ENCODE assay signal across 8 cellular contexts in the genomic region with DNA sequence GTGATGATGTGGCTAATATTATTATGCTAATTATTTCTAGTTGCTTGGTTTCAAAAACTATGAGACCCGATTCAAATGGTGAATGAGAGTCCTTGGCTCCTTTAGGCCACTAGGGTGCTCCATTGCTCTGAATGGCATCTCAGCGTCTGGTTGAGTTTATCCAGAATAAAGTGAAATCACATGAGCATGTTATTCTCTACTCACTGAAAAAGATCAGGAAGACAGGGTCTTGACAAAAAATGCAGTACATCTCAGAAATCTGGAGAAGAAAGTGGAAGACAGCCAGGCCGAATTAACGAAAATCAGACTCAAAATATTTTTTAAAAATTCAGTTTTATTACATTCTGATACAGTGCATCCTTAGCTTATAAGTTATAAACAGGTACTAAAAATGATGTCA.
DNase-seq lines count a peak whose midpoint lies in the region; ATAC-seq, FAIRE-seq and TF ChIP-seq lines count a peak whose summit lies in the region.

No MANE protein-coding gene starts in this region.

- TF ChIP-seq CTCF in GM10248 (IDR thresholded peaks at IDR 0.05; ENCODE audit: control extremely low read depth, extremely low read depth, low read depth, missing control alignments) = peak; percentile 59
- no peak for TF ChIP-seq CTCF in omental fat pad (IDR thresholded peaks at IDR 0.05)

- peak; percentile 39 for FAIRE-seq in A204.1 (lab: Jason Lieb, UNC)

- DNase-seq in GM10248 (ENCODE audit: extremely low spot score) (peak; percentile 49), H7 (peak; percentile 67), Kasumi-1 (lab: John Stamatoyannopoulos, UW) (peak; percentile 77 to 82), SJCRH30 (peak; percentile 13 to 51), fibroblast of peridontal ligament (ENCODE audit: extremely low read depth) (peak; percentile 86), omental fat pad (ENCODE audit: low spot score) (no peak), NCI-H187 treated with DMSO at 0.1 percent for 48 hours (lab: John Stamatoyannopoulos, UW) (no peak)

- H3K4me3 ChIP-seq in H7 (ENCODE audit: insufficient read depth, low read depth, low read length) (no peak overlapping the region), SJCRH30 (no peak overlapping the region)

- H3K9me3 ChIP-seq in SJCRH30 (replicated peaks) = no peaks in the 10 kb centered on the region

- CTCF ChIA-PET in GM10248 (lab: Yijun Ruan, JAX) = interaction anchor here (0.7 to 1.3 kb wide), 3 partner anchors 10 to 156 kb away, joined by 3 to 4 read pairs (median 3); no protein-coding TSS in a partner anchor

- ATAC-seq in omental fat pad (ENCODE audit: low FRiP score) = peak; percentile 70

- H3K36me3 ChIP-seq in H7 (replicated peaks; ENCODE audit: control insufficient read depth, insufficient read depth, low read length) (no peaks in the 10 kb centered on the region), SJCRH30 (no peaks in the 10 kb centered on the region)

- H3K4me1 ChIP-seq in SJCRH30 = no peaks in the 10 kb centered on the region

- no peak overlapping the region for H3K27ac ChIP-seq in SJCRH30

- POLR2A ChIA-PET in GM10248 (lab: Yijun Ruan, JAX) = no interaction called here

- no peaks in the 10 kb centered on the region for H3K27me3 ChIP-seq in H7 (ENCODE audit: control insufficient read depth, insufficient read depth, low read length)
- no peaks in the 10 kb centered on the region for H3K27me3 ChIP-seq in SJCRH30

Comparison
In these comparisons a context has a peak if more than half of its experiments do, and no peak if none do; other contexts are left out.
1. DNase-seq: peak in GM10248 (single experiment), H7 (single experiment), Kasumi-1 (2 of 2), SJCRH30 (2 of 2) and fibroblast of peridontal ligament (single experiment); none in omental fat pad (single experiment) and NCI-H187 treated with DMSO at 0.1 percent for 48 hours (single experiment).